2 cellular contexts compared by ENCODE assay signal in the genomic region with DNA sequence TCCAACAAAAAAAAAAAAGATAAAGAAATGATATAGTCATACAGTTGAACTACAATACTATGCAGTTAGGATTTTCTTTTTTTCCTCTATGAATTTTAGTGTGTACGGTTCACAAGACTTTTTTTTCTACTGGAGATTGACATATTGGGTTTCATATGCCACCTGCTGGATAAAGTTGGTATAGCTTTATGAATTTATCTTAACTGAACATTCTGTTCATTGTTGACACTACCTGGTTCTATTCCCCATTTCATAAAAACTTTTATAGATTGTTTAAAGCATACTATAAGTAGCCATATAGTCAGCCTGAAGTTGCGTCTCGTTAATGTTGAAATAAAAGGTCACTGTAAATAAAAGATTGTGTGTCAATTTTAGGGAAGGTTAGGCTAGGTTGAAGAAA. TPM values are rescaled to one million over a fixed set of nuclear protein-coding genes. Genes with fewer than 3 reads are reported as not detected.
"Had no signal": no experiment of that assay in that cellular context is flagged by ENCODE, and none has a peak within 500 bp of the region (broad histone marks: within the 10 kb centered on the region; RNA-seq: fewer than 3 reads in every experiment).

No MANE protein-coding gene starts in this region.

RNA-seq across cellular contexts. Expression of gene FOXD4L4, which starts 58.4 kb away (rescaled TPM):
- total RNA-seq: glomerular endothelial cell, prostate gland had no signal
